Comparison of ENCODE assay signal across 9 cellular contexts in the genomic region with DNA sequence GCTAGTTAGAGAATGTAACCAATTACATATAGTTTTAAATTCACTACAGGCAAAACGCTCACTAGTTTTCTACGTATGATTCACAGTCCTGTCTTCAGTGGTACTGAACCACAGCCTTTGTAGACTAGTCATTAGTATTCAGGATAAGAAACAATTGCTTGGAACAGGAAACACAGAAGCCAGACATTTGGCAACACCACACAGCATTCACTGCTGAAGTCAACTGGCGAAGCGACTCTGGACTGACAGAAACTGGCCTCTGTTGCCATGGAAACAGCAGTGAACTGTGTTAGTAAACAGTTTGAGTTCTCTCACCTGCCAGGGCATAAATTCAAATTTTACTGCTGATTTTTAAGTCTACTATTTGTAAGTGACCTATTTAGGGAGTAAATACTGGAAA. TPM values are rescaled to one million over a fixed set of nuclear protein-coding genes. Genes with fewer than 3 reads are reported as not detected.
DNase-seq lines count a peak whose midpoint lies in the region; ATAC-seq, FAIRE-seq and TF ChIP-seq lines count a peak whose summit lies in the region.
"Had no signal": no experiment of that assay in that cellular context is flagged by ENCODE, and none has a peak within 500 bp of the region (broad histone marks: within the 10 kb centered on the region; RNA-seq: fewer than 3 reads in every experiment).

No MANE protein-coding gene starts in this region.

- FAIRE-seq in HepG2 (lab: Jason Lieb, UNC), result no peak

- CTCF ChIA-PET in HepG2 (lab: Yijun Ruan, JAX; ENCODE audit: low intra/inter-chr PET ratio, low total read pairs), result no interaction called here

- peak in 9 of 14 donors; percentile 3 to 94 (median 41) for DNase-seq in C1 segment of cervical spinal cord (lab: John Stamatoyannopoulos, UW)
- DNase-seq in NCI-H1417 treated with DMSO at 0.1 percent for 48 hours (lab: John Stamatoyannopoulos, UW), result peak; percentile 72
- peak; percentile 87 for DNase-seq in cerebellum (ENCODE audit: low spot score)
- DNase-seq in HepG2 (ENCODE audit: low spot score), result peak; percentile 3
- no peak for DNase-seq in Karpas-422
- no peak for DNase-seq in stomach
- DNase-seq in NCI-H2171 treated with DMSO at 0.1 percent for 48 hours (lab: John Stamatoyannopoulos, UW), result no peak

- H3K4me3 ChIP-seq in HepG2 (replicated peaks in 1 of 3; ENCODE audit: insufficient read depth in 1 of 3, low read depth in 2 of 3, low read length in 3 of 3) (no peak overlapping the region), Karpas-422 (ENCODE audit: low read length) (no peak overlapping the region), stomach (no peak overlapping the region)
- H3K4me3 ChIP-seq: HAP-1 had no signal

- POLR2A ChIA-PET in HepG2 (lab: Yijun Ruan, JAX), result no interaction called here

- H3K36me3 ChIP-seq in HepG2 (replicated peaks in 1 of 2; ENCODE audit: control insufficient read depth in 1 of 2, insufficient read depth in 2 of 2, low read length in 2 of 2) (no peaks in the 10 kb centered on the region), Karpas-422 (ENCODE audit: insufficient read depth, low read length) (peaks cover 22% of the 10 kb centered on the region), stomach (no peaks in the 10 kb centered on the region)
- H3K36me3 ChIP-seq: HAP-1 had no signal

- H3K27me3 ChIP-seq in HepG2 (ENCODE audit: control insufficient read depth in 1 of 2, insufficient read depth in 2 of 2, low read length in 2 of 2), result no peaks in the 10 kb centered on the region
- H3K27me3 ChIP-seq in Karpas-422 (ENCODE audit: low read length), result no peaks in the 10 kb centered on the region
- no peaks in the 10 kb centered on the region for H3K27me3 ChIP-seq in stomach

- in situ Hi-C loops in HepG2 (cut with HindIII; ENCODE audit: extremely low pct_ligation_motif_present, low pct_unique_long_range_greater_than_20kb), result no loop called here

- no peaks in the 10 kb centered on the region for H3K9me3 ChIP-seq in HepG2 (ENCODE audit: low read length)
- peaks cover 6% of the 10 kb centered on the region; the same call in 1 of the 2 replicates for H3K9me3 ChIP-seq in Karpas-422 (ENCODE audit: low read length)
- H3K9me3 ChIP-seq in stomach, result no peaks in the 10 kb centered on the region
- H3K9me3 ChIP-seq: HAP-1 had no signal

- H4K20me1 ChIP-seq in HepG2 (ENCODE audit: insufficient read depth, low read length) (no peaks in the 10 kb centered on the region), Karpas-422 (ENCODE audit: insufficient read depth, low read depth, low read length) (no peaks in the 10 kb centered on the region)

- no peak overlapping the region for H2AFZ ChIP-seq in HepG2 (ENCODE audit: low read length)
- H2AFZ ChIP-seq in Karpas-422 (ENCODE audit: low read length), result no peak overlapping the region

- no peak overlapping the region for H3K4me2 ChIP-seq in HepG2 (ENCODE audit: low read depth, low read length)
- no peak overlapping the region for H3K4me2 ChIP-seq in Karpas-422 (ENCODE audit: low read depth, low read length, poor library complexity, severe bottlenecking)

- TF ChIP-seq POLR2A in HepG2 (IDR thresholded peaks at IDR 0.05; ENCODE audit: insufficient read depth in 1 of 2, low read depth in 2 of 2, low read length in 2 of 2), result no peak
- no peak for TF ChIP-seq POLR2A in stomach (IDR thresholded peaks at IDR 0.05)

- TF ChIP-seq CTCF in HepG2 (CRISPR knock-in tag; IDR thresholded peaks at IDR 0.05) (no peak), stomach (IDR thresholded peaks at IDR 0.05) (no peak)

- H3K9ac ChIP-seq in HepG2 (ENCODE audit: insufficient read depth, low read depth, low read length), result no peak overlapping the region
- H3K9ac ChIP-seq in Karpas-422 (ENCODE audit: low read length), result no peak overlapping the region

- no peak for TF ChIP-seq EP300 in HepG2 (IDR thresholded peaks at IDR 0.05; ENCODE audit: low read depth in 2 of 2, low read length in 2 of 2)
- no peak for TF ChIP-seq EP300 in HepG2 (CRISPR knock-in tag; IDR thresholded peaks at IDR 0.05; ENCODE audit: borderline replicate concordance)
- no peak for TF ChIP-seq EP300 in stomach (IDR thresholded peaks at IDR 0.05)

- ATAC-seq in HepG2 (0 out of 3 replicates have a peak, but pooled peaks have one; percentile 26), HG02571 (IDR thresholded peaks at IDR 0.05; ENCODE audit: unreplicated experiment) (no peak)

- 0% methylated on average over 4 of the region's 4 CpGs for WGBS in HepG2 (ENCODE audit: low lambda C conversion rate)
- 38 to 51% (median 40%) methylated on average over 4 of the region's 4 CpGs for whole genome bisulfite sequencing in stomach, 5 donors

- no TSS peak for BruUV-seq in HepG2 (replicated peaks; lab: Mats Ljungman, UMichigan)

- H3K27ac ChIP-seq in HepG2 (ENCODE audit: extremely low read length, insufficient read depth, low read length) (no peak overlapping the region), Karpas-422 (ENCODE audit: low read length) (no peak overlapping the region), stomach (no peak overlapping the region)

- intact Hi-C loops in HepG2 (cut with micrococcal nuclease; ENCODE audit: unreplicated experiment) (no loop called here), stomach (cut with DNase I; ENCODE audit: low total_unique reads) (no loop called here)

- no peaks in the 10 kb centered on the region for H3K79me2 ChIP-seq in HepG2 (ENCODE audit: insufficient read depth, low read length)
- peaks cover 82% of the 10 kb centered on the region for H3K79me2 ChIP-seq in Karpas-422 (ENCODE audit: low read length)

- H3K4me1 ChIP-seq in HepG2 (ENCODE audit: insufficient read depth, low read length) (no peaks in the 10 kb centered on the region), Karpas-422 (ENCODE audit: low read length) (peaks cover 26% of the 10 kb centered on the region), stomach (peaks cover 0 to 27% (median 0%) of the 10 kb centered on the region in 4 donors)
- H3K4me1 ChIP-seq: HAP-1 had no signal

- H3K9me2 ChIP-seq in Karpas-422 (replicated peaks; ENCODE audit: insufficient read depth, low read length), result no peaks in the 10 kb centered on the region

- no peak for TF ChIP-seq RAD21 in HepG2 (CRISPR knock-in tag; IDR thresholded peaks at IDR 0.05)

TF ChIP-seq in HepG2, 621 proteins besides CTCF, POLR2A, EP300 and RAD21:
- TF ChIP-seq, protein P1, sequence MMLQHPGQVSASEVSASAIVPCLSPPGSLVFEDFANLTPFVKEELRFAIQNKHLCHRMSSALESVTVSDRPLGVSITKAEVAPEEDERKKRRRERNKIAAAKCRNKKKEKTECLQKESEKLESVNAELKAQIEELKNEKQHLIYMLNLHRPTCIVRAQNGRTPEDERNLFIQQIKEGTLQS (CRISPR knock-in tag; IDR thresholded peaks at IDR 0.05), result no peak
- TF ChIP-seq RFX3 (CRISPR knock-in tag; IDR thresholded peaks at IDR 0.05) (peak; percentile 45; the same call in 1 of the 2 replicates), RFX1 (IDR thresholded peaks at IDR 0.05) (peak; percentile 58)
TF ChIP-seq in HepG2: peak in this region for 2.

RNA-seq across cellular contexts. Expression of a gene that starts 57.6 kb away (rescaled TPM):
- 411 TPM for total RNA-seq in cerebellum
- not detected in 2 replicates for total RNA-seq in HepG2 (2016; rRNA removed; fragmentation: Illumina TruSeq; extraction: Trizol)
- total RNA-seq in HepG2 (2016; cell fraction: cytosol; rRNA removed; fragmentation: Illumina TruSeq; extraction: Trizol; ENCODE audit: low read depth), result not detected in 2 replicates
- total RNA-seq in HepG2 (2016; cell fraction: insoluble cytoplasmic fraction; rRNA removed; fragmentation: Illumina TruSeq; extraction: Trizol), result not detected in 2 replicates
- total RNA-seq in HepG2 (2016; cell fraction: membrane; rRNA removed; fragmentation: Illumina TruSeq; extraction: Trizol), result not detected in 2 replicates
- not detected in 2 replicates for total RNA-seq in HepG2 (2016; cell fraction: nucleus; rRNA removed; fragmentation: Illumina TruSeq; extraction: Trizol)
- not detected in 2 replicates for polyA plus RNA-seq in HepG2 (2011; rRNA removed)
- polyA plus RNA-seq in HepG2 (2011; cell fraction: cytosol; rRNA removed), result not detected in 2 replicates
- polyA plus RNA-seq in HepG2 (2011; cell fraction: nucleus; rRNA removed), result not detected in 2 replicates
- not detected in 2 replicates for polyA plus RNA-seq in HepG2 (2012)
- 0.14 TPM in 1 of 2 replicates, not detected in the other for polyA plus RNA-seq in HepG2 (2016; cell fraction: cytosol; fragmentation: Illumina TruSeq; extraction: Trizol; ENCODE audit: low read depth)
- not detected in 2 replicates for polyA plus RNA-seq in HepG2 (2016; cell fraction: insoluble cytoplasmic fraction; fragmentation: Illumina TruSeq; extraction: Trizol; ENCODE audit: low read depth)
- polyA plus RNA-seq in HepG2 (2016; cell fraction: membrane; fragmentation: Illumina TruSeq; extraction: Trizol; ENCODE audit: low read depth), result not detected in 2 replicates
- polyA plus RNA-seq in HepG2 (2016; cell fraction: nucleus; fragmentation: Illumina TruSeq; extraction: Trizol; ENCODE audit: insufficient read depth, low read depth), result not detected in 2 replicates
- polyA minus RNA-seq in HepG2 (2011; rRNA and poly(A)+ RNA removed; ENCODE audit: low replicate concordance), result 1.7 TPM in 1 of 2 replicates, not detected in the other
- polyA minus RNA-seq in HepG2 (2011; cell fraction: cytosol; rRNA and poly(A)+ RNA removed), result not detected in 2 replicates
- not detected in 2 replicates for polyA minus RNA-seq in HepG2 (2011; cell fraction: nucleus; rRNA and poly(A)+ RNA removed)
- 230 and 423 TPM in 2 replicates for total RNA-seq in Karpas-422 (2014; rRNA removed; shearing (Covaris generic); ENCODE audit: low replicate concordance)
- 100 to 1,000 TPM in 1 of 5 donors, 10 to 100 TPM in 3, 1 to 10 TPM in 1; 1.4 to 103 (median 32.1) TPM for total RNA-seq in stomach
- polyA plus RNA-seq in stomach, result 10 to 100 TPM in 1 of 3 donors, 1 to 10 TPM in 2; 5.1 to 10.6 (median 7.3) TPM

Comparison
In these comparisons a context has a peak if more than half of its experiments do, and no peak if none do; other contexts are left out.
1. DNase-seq: peak in C1 segment of cervical spinal cord (9 of 14), NCI-H1417 treated with DMSO at 0.1 percent for 48 hours (single experiment), cerebellum (single experiment) and HepG2 (single experiment); none in Karpas-422 (single experiment), stomach (single experiment) and NCI-H2171 treated with DMSO at 0.1 percent for 48 hours (single experiment).